ENCODE assay signal across 9 cellular contexts in the genomic region with DNA sequence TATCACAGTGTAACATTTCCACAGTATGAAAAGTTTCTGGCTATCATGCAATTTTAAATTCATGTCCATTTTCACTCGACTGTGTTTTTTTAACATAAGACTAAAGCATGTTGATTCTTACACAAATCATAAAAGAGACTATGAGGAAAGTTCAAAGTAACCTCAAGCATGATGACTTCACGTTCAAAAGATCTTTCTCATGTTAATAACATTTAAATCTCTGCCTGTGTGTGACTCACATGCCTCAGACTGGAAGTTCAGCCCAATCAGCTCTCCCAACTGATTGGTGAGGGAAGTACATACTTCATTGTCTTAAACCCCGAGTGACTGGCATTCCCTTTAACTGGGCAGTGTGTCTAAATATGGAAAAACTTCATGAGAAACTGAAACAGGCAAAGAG. TPM values are rescaled to one million over a fixed set of nuclear protein-coding genes. Genes with fewer than 3 reads are reported as not detected.
DNase-seq lines count a peak whose midpoint lies in the region; ATAC-seq and TF ChIP-seq lines count a peak whose summit lies in the region.
"Had no signal": no experiment of that assay in that cellular context is flagged by ENCODE, and none has a peak within 500 bp of the region (broad histone marks: within the 10 kb centered on the region; RNA-seq: fewer than 3 reads in every experiment).

No MANE protein-coding gene starts in this region.

- 32 to 45% (median 40%) methylated on average over 3 of the region's 3 CpGs for WGBS in heart left ventricle, 4 donors

- H3K27me3 ChIP-seq in heart left ventricle, result no peaks in the 10 kb centered on the region

- ATAC-seq in heart left ventricle (peak; percentile 62 to 66 (median 66)), Right ventricle myocardium inferior (no peak), left colon (peak; percentile 77), GM18511 (IDR thresholded peaks at IDR 0.05; ENCODE audit: unreplicated experiment) (no peak), HG03039 (IDR thresholded peaks at IDR 0.05; ENCODE audit: unreplicated experiment) (no peak)

- H3K4me3 ChIP-seq in heart left ventricle, result no peak overlapping the region

- TF ChIP-seq CTCF in heart left ventricle (IDR thresholded peaks at IDR 0.05), result no peak

- H3K27ac ChIP-seq in heart left ventricle, result peak overlapping the region in 3 of 12 donors; percentile 27 to 67 (median 64)

- intact Hi-C loops in heart left ventricle (cut with DNase I) (no loop called here), Right ventricle myocardium inferior (cut with DNase I) (no loop called here), left colon (cut with DNase I, micrococcal nuclease) (no loop called here)

- no peak for TF ChIP-seq POLR2A in heart left ventricle (IDR thresholded peaks at IDR 0.05)

- H3K9me3 ChIP-seq in heart left ventricle, result no peaks in the 10 kb centered on the region

- DNase-seq in heart left ventricle (no peak), Right ventricle myocardium inferior (ENCODE audit: missing footprints) (no peak), amniotic stem cell (lab: John Stamatoyannopoulos, UW) (peak; percentile 88), left colon (no peak), NCI-H2081 (lab: John Stamatoyannopoulos, UW) (no peak), NCI-H187 treated with DMSO at 0.1 percent for 48 hours (lab: John Stamatoyannopoulos, UW) (no peak)
- DNase-seq: NCI-H2029 had no signal

- H3K4me1 ChIP-seq in heart left ventricle, result peaks cover 0 to 64% (median 28%) of the 10 kb centered on the region in 12 donors

- no peaks in the 10 kb centered on the region for H3K36me3 ChIP-seq in heart left ventricle

RNA-seq across cellular contexts. Expression of gene ATXN1, which starts 37.4 kb away (rescaled TPM):
- total RNA-seq in heart left ventricle, result 10 to 100 TPM; 32.7 to 51.8 (median 37.6) TPM
- 10 to 100 TPM in 1 of 2 donors, 1 to 10 TPM in 1; 8.7 to 13.9 TPM for polyA plus RNA-seq in heart left ventricle
- 42.5 TPM for total RNA-seq in Right ventricle myocardium inferior
- total RNA-seq in left colon, result 10 to 100 TPM; 26.9 to 55.1 TPM

Comparison
In these comparisons a context has a peak if more than half of its experiments do, and no peak if none do; other contexts are left out.
1. ATAC-seq: peak in heart left ventricle (4 of 4) and left colon (single experiment); none in Right ventricle myocardium inferior (single experiment), GM18511 (single experiment) and HG03039 (single experiment).